In genomic region chr19:49475191-49475932, GRCh38 we compare ENCODE assay signal across 10 cellular contexts. TPM values are rescaled to one million over a fixed set of nuclear protein-coding genes. Genes with fewer than 3 reads are reported as not detected.
A peak's percentile ranks its signal among the peaks of the same experiment; 100 is the strongest.
DNase-seq lines count a peak whose midpoint lies in the region; ATAC-seq and TF ChIP-seq lines count a peak whose summit lies in the region.
"Had no signal": no experiment of that assay in that cellular context is flagged by ENCODE, and none has a peak within 500 bp of the region (broad histone marks: within the 10 kb centered on the region; RNA-seq: fewer than 3 reads in every experiment).

No MANE protein-coding gene starts in this region.

- TF ChIP-seq CTCF in transverse colon (IDR thresholded peaks at IDR 0.05) (no peak), BE2C (IDR thresholded peaks at IDR 0.05; ENCODE audit: low read depth, low read length) (no peak)

- peak overlapping the region; percentile 95 for H3K27ac Mint-ChIP-seq in activated naive CD4-positive, alpha-beta T cell treated with anti-CD3 and anti-CD28 coated beads for 36 hours
- H3K27ac Mint-ChIP-seq in activated CD8-positive, alpha-beta T cell treated with anti-CD3 and anti-CD28 coated beads, Interleukin-2, amount 10 ng/mL, durations not matched to agents 7 days and 5 days: peak overlapping the region; percentile 94

- no peak overlapping the region for H2BK15ac ChIP-seq in mesenchymal stem cell (ENCODE audit: low read depth, poor library complexity, severe bottlenecking)

- no peak overlapping the region for H3K23ac ChIP-seq in mesenchymal stem cell (ENCODE audit: low read length in 2 of 2)

- intact Hi-C loops in activated naive CD4-positive, alpha-beta T cell treated with anti-CD3 and anti-CD28 coated beads for 36 hours (cut with micrococcal nuclease): loop anchor here (2.0 kb wide), 1 partner anchor 141 kb away; the partner anchor contains the start of gene CD37
- intact Hi-C loops in transverse colon (cut with DNase I; ENCODE audit: low total_unique reads): loop anchor here (10.0 kb wide), 1 partner anchor 209 kb away; the partner anchor contains the start of gene ADM5

- H3K4me3 ChIP-seq in mesenchymal stem cell (ENCODE audit: insufficient read depth in 1 of 2, low read depth in 1 of 2, low read length in 2 of 2) (peak overlapping the region in 1 of 2 experiments; percentile 84), transverse colon (peak overlapping the region in 1 of 4 donors; percentile 81), BE2C (ENCODE audit: low read depth, low read length) (no peak overlapping the region)

- H3K4me3 Mint-ChIP-seq in activated naive CD4-positive, alpha-beta T cell treated with anti-CD3 and anti-CD28 coated beads for 36 hours: peak overlapping the region; percentile 88
- H3K4me3 Mint-ChIP-seq in activated CD8-positive, alpha-beta T cell treated with anti-CD3 and anti-CD28 coated beads, Interleukin-2, amount 10 ng/mL, durations not matched to agents 7 days and 5 days: peak overlapping the region; percentile 94

- no peak overlapping the region for H2BK12ac ChIP-seq in mesenchymal stem cell (ENCODE audit: low read length in 2 of 2)

- H3K4me2 ChIP-seq in mesenchymal stem cell (ENCODE audit: low read length, poor library complexity, severe bottlenecking): no peak overlapping the region

- H3K79me1 ChIP-seq in mesenchymal stem cell (replicated peaks; ENCODE audit: low read length, poor library complexity, severe bottlenecking): no peaks in the 10 kb centered on the region

- H3K9me3 ChIP-seq in mesenchymal stem cell (ENCODE audit: control insufficient read depth, low read length) (no peaks in the 10 kb centered on the region), transverse colon (no peaks in the 10 kb centered on the region), BE2C (no peaks in the 10 kb centered on the region)
- H3K9me3 ChIP-seq: lower lobe of right lung had no signal

- H2BK5ac ChIP-seq in mesenchymal stem cell (ENCODE audit: low read depth, low read length, poor library complexity, severe bottlenecking): no peak overlapping the region

- H4K8ac ChIP-seq in mesenchymal stem cell (ENCODE audit: low read length): no peak overlapping the region

- ATAC-seq in activated CD8-positive, alpha-beta T cell treated with anti-CD3 and anti-CD28 coated beads, Interleukin-2, amount 10 ng/mL, durations not matched to agents 7 days and 5 days: peak; percentile 5

- no peak for TF ChIP-seq POLR2A in transverse colon (IDR thresholded peaks at IDR 0.05)

- TF ChIP-seq EP300 in transverse colon (IDR thresholded peaks at IDR 0.05; ENCODE audit: low read depth): no peak

- H3K36me3 Mint-ChIP-seq in activated naive CD4-positive, alpha-beta T cell treated with anti-CD3 and anti-CD28 coated beads for 36 hours (ENCODE audit: low read depth): peaks cover 9% of the 10 kb centered on the region
- peaks cover 45% of the 10 kb centered on the region for H3K36me3 Mint-ChIP-seq in activated CD8-positive, alpha-beta T cell treated with anti-CD3 and anti-CD28 coated beads, Interleukin-2, amount 10 ng/mL, durations not matched to agents 7 days and 5 days (ENCODE audit: low read depth)

- no peak overlapping the region for H2AFZ ChIP-seq in mesenchymal stem cell (ENCODE audit: low read depth, low read length)

- no peaks in the 10 kb centered on the region for H3K9me3 Mint-ChIP-seq in activated naive CD4-positive, alpha-beta T cell treated with anti-CD3 and anti-CD28 coated beads for 36 hours
- no peaks in the 10 kb centered on the region for H3K9me3 Mint-ChIP-seq in activated CD8-positive, alpha-beta T cell treated with anti-CD3 and anti-CD28 coated beads, Interleukin-2, amount 10 ng/mL, durations not matched to agents 7 days and 5 days (ENCODE audit: insufficient read depth)

- POLR2A ChIA-PET in activated CD8-positive, alpha-beta T cell treated with anti-CD3 and anti-CD28 coated beads, Interleukin-2, amount 10 ng/mL, durations not matched to agents 7 days and 5 days (lab: Charles Lee): interaction anchor here (0.6 to 2.1 kb wide), 11 partner anchors 8 to 94 kb away, joined by 3 to 13 read pairs (median 4); partner anchors contain the start of genes ALDH16A1 and RPS11

- H3K27me3 ChIP-seq in mesenchymal stem cell (ENCODE audit: control insufficient read depth in 1 of 2, insufficient read depth in 1 of 2, low read length in 2 of 2) (peaks cover 0 to 7% of the 10 kb centered on the region in 2 experiments), transverse colon (no peaks in the 10 kb centered on the region), BE2C (no peaks in the 10 kb centered on the region)

- CTCF ChIA-PET in activated naive CD4-positive, alpha-beta T cell treated with anti-CD3 and anti-CD28 coated beads for 36 hours (lab: Charles Lee): interaction anchor here (0.6 to 2.7 kb wide), 18 partner anchors 9 to 209 kb away, joined by 3 to 17 read pairs (median 4); partner anchors contain the start of genes KASH5, PIH1D1 and RPL13A
- CTCF ChIA-PET in activated CD8-positive, alpha-beta T cell treated with anti-CD3 and anti-CD28 coated beads, Interleukin-2, amount 10 ng/mL, durations not matched to agents 7 days and 5 days (lab: Charles Lee): interaction anchor here (0.7 to 2.3 kb wide), 22 partner anchors 10 to 355 kb away, joined by 3 to 20 read pairs (median 4); partner anchors contain the start of genes NOSIP, PIH1D1, PPFIA3 and RPL13A

- H3K27me3 Mint-ChIP-seq in activated naive CD4-positive, alpha-beta T cell treated with anti-CD3 and anti-CD28 coated beads for 36 hours (ENCODE audit: low read depth): no peaks in the 10 kb centered on the region
- H3K27me3 Mint-ChIP-seq in activated CD8-positive, alpha-beta T cell treated with anti-CD3 and anti-CD28 coated beads, Interleukin-2, amount 10 ng/mL, durations not matched to agents 7 days and 5 days (ENCODE audit: low read depth): no peaks in the 10 kb centered on the region

- H4K91ac ChIP-seq in mesenchymal stem cell (ENCODE audit: low read length): no peak overlapping the region

- DNase-seq in activated naive CD4-positive, alpha-beta T cell treated with anti-CD3 and anti-CD28 coated beads for 36 hours: peak; percentile 52
- no peak for DNase-seq in activated naive CD4-positive, alpha-beta T cell (lab: John Stamatoyannopoulos, UW)
- peak; percentile 44 for DNase-seq in activated CD8-positive, alpha-beta T cell treated with anti-CD3 and anti-CD28 coated beads, Interleukin-2, amount 10 ng/mL, durations not matched to agents 7 days and 5 days
- no peak for DNase-seq in mesenchymal stem cell
- DNase-seq in transverse colon: no peak
- DNase-seq in SHP77 (lab: John Stamatoyannopoulos, UW): no peak
- DNase-seq in NCI-H345 treated with DMSO at 0.1 percent for 48 hours (lab: John Stamatoyannopoulos, UW; ENCODE audit: unreplicated experiment): no peak
- DNase-seq in BE2C: no peak
- DNase-seq: lower lobe of right lung had no signal

- WGBS in mesenchymal stem cell: 79% methylated on average over 13 of the region's 16 CpGs
- WGBS in transverse colon (ENCODE audit: low coverage in 1 of 2), 2 donors: 23 to 64% methylated on average over 5 to 16 of the region's 16 CpGs

- in situ Hi-C loops in transverse colon (cut with MboI; ENCODE audit: low pct_ligation_motif_present in 1 of 4, low pct_unique_long_range_greater_than_20kb in 1 of 4, low sequenced_read_pairs in 3 of 4): loop anchor here in 1 of 4 donors (25.0 kb wide), 1 partner anchor 387 kb away; the partner anchor contains the start of genes PNKP and PTOV1

- peaks cover 14% of the 10 kb centered on the region for H3K4me1 ChIP-seq in mesenchymal stem cell (ENCODE audit: control insufficient read depth, insufficient read depth, low read depth, low read length)
- peaks cover 5 to 24% (median 12%) of the 10 kb centered on the region in 4 donors for H3K4me1 ChIP-seq in transverse colon
- no peaks in the 10 kb centered on the region for H3K4me1 ChIP-seq in BE2C

- H3K14ac ChIP-seq in mesenchymal stem cell (ENCODE audit: low read length in 2 of 2): no peak overlapping the region

- peaks cover 0 to 1% of the 10 kb centered on the region in 2 experiments for H3K36me3 ChIP-seq in mesenchymal stem cell (ENCODE audit: control insufficient read depth in 1 of 2, insufficient read depth in 2 of 2, low read depth in 1 of 2, low read length in 2 of 2)
- H3K36me3 ChIP-seq in transverse colon: no peaks in the 10 kb centered on the region
- no peaks in the 10 kb centered on the region for H3K36me3 ChIP-seq in BE2C
- H3K36me3 ChIP-seq: lower lobe of right lung had no signal

- H3K18ac ChIP-seq in mesenchymal stem cell (ENCODE audit: low read depth in 1 of 2, low read length in 2 of 2): peak overlapping the region in 1 of 2 experiments; percentile 11

- H3K9ac ChIP-seq in mesenchymal stem cell (ENCODE audit: low read length): peak overlapping the region; percentile 89

- H3K27ac ChIP-seq in mesenchymal stem cell (ENCODE audit: low read length, poor library complexity, severe bottlenecking) (no peak overlapping the region), transverse colon (peak overlapping the region; percentile 39 to 89 (median 84))
- H3K27ac ChIP-seq: C4-2B had no signal

- H3K4ac ChIP-seq in mesenchymal stem cell (ENCODE audit: low read depth in 1 of 2, low read length in 2 of 2): no peak overlapping the region

- no peak overlapping the region for H2AK5ac ChIP-seq in mesenchymal stem cell (ENCODE audit: low read length, severe bottlenecking)

- H2BK120ac ChIP-seq in mesenchymal stem cell (ENCODE audit: low read depth, low read length): no peak overlapping the region

- H3K4me1 Mint-ChIP-seq in activated naive CD4-positive, alpha-beta T cell treated with anti-CD3 and anti-CD28 coated beads for 36 hours (ENCODE audit: low read depth): peaks cover 59% of the 10 kb centered on the region
- H3K4me1 Mint-ChIP-seq in activated CD8-positive, alpha-beta T cell treated with anti-CD3 and anti-CD28 coated beads, Interleukin-2, amount 10 ng/mL, durations not matched to agents 7 days and 5 days (ENCODE audit: low read depth): peaks cover 53% of the 10 kb centered on the region

RNA-seq across cellular contexts. Expression of gene FLT3LG, which starts 1.3 kb away (rescaled TPM):
- 10 to 100 TPM; 23.9 to 28.4 TPM for total RNA-seq in activated naive CD4-positive, alpha-beta T cell treated with anti-CD3 and anti-CD28 coated beads for 36 hours
- total RNA-seq in activated CD8-positive, alpha-beta T cell treated with anti-CD3 and anti-CD28 coated beads, Interleukin-2, amount 10 ng/mL, durations not matched to agents 7 days and 5 days: 100 to 1,000 TPM; 280 to 297 TPM
- 11.9 TPM for polyA plus RNA-seq in mesenchymal stem cell (2013, experiment 1 of 2)
- 12.5 TPM for polyA plus RNA-seq in mesenchymal stem cell (2013, experiment 2 of 2)
- 1 to 10 TPM in 2 of 4 donors, under 1 TPM in 1, not detected in 1; 1.00 to 4.0 (median 3.2) TPM for total RNA-seq in transverse colon
- polyA plus RNA-seq in BE2C (2012; ENCODE audit: insufficient read depth, insufficient read length, low read depth): 1.7 TPM

RNA-seq across cellular contexts. Expression of gene RPL13A, which starts 12.0 kb away (rescaled TPM):
- 1,000 to 10,000 TPM; 4,441 to 4,607 TPM for total RNA-seq in activated naive CD4-positive, alpha-beta T cell treated with anti-CD3 and anti-CD28 coated beads for 36 hours
- 1,000 to 10,000 TPM; 1,992 to 2,019 TPM for total RNA-seq in activated CD8-positive, alpha-beta T cell treated with anti-CD3 and anti-CD28 coated beads, Interleukin-2, amount 10 ng/mL, durations not matched to agents 7 days and 5 days
- 4,918 TPM for polyA plus RNA-seq in mesenchymal stem cell (2013, experiment 1 of 2)
- polyA plus RNA-seq in mesenchymal stem cell (2013, experiment 2 of 2): 4,876 TPM
- 1,000 to 10,000 TPM; 1,219 to 2,956 (median 2,884) TPM for total RNA-seq in transverse colon
- 1,267 TPM for polyA plus RNA-seq in BE2C (2012; ENCODE audit: insufficient read depth, insufficient read length, low read depth)

RNA-seq across cellular contexts. Expression of gene RPS11, which starts 20.9 kb away (rescaled TPM):
- total RNA-seq in activated naive CD4-positive, alpha-beta T cell treated with anti-CD3 and anti-CD28 coated beads for 36 hours: 1,000 to 10,000 TPM; 3,906 to 3,945 TPM
- 1,000 to 10,000 TPM; 2,117 to 2,361 TPM for total RNA-seq in activated CD8-positive, alpha-beta T cell treated with anti-CD3 and anti-CD28 coated beads, Interleukin-2, amount 10 ng/mL, durations not matched to agents 7 days and 5 days
- 3,021 TPM for polyA plus RNA-seq in mesenchymal stem cell (2013, experiment 1 of 2)
- 2,952 TPM for polyA plus RNA-seq in mesenchymal stem cell (2013, experiment 2 of 2)
- total RNA-seq in transverse colon: 1,000 to 10,000 TPM; 1,601 to 4,774 (median 2,823) TPM
- polyA plus RNA-seq in BE2C (2012; ENCODE audit: insufficient read depth, insufficient read length, low read depth): 2,730 TPM

RNA-seq across cellular contexts. Expression of gene ALDH16A1, which starts 22.3 kb away (rescaled TPM):
- 10 to 100 TPM; 43.4 to 46.8 TPM for total RNA-seq in activated naive CD4-positive, alpha-beta T cell treated with anti-CD3 and anti-CD28 coated beads for 36 hours
- total RNA-seq in activated CD8-positive, alpha-beta T cell treated with anti-CD3 and anti-CD28 coated beads, Interleukin-2, amount 10 ng/mL, durations not matched to agents 7 days and 5 days: 10 to 100 TPM; 36.6 to 37.5 TPM
- polyA plus RNA-seq in mesenchymal stem cell (2013, experiment 1 of 2): 7.6 TPM
- polyA plus RNA-seq in mesenchymal stem cell (2013, experiment 2 of 2): 6.8 TPM
- total RNA-seq in transverse colon: 100 to 1,000 TPM in 1 of 4 donors, 10 to 100 TPM in 3; 24.3 to 465 (median 43.1) TPM
- polyA plus RNA-seq in BE2C (2012; ENCODE audit: insufficient read depth, insufficient read length, low read depth): 20.3 TPM

RNA-seq across cellular contexts. Expression of gene PIH1D1, which starts 23.7 kb away (rescaled TPM):
- total RNA-seq in activated naive CD4-positive, alpha-beta T cell treated with anti-CD3 and anti-CD28 coated beads for 36 hours: 10 to 100 TPM; 80.7 to 84.4 TPM
- 100 to 1,000 TPM; 128 to 129 TPM for total RNA-seq in activated CD8-positive, alpha-beta T cell treated with anti-CD3 and anti-CD28 coated beads, Interleukin-2, amount 10 ng/mL, durations not matched to agents 7 days and 5 days
- polyA plus RNA-seq in mesenchymal stem cell (2013, experiment 1 of 2): 54.8 TPM
- polyA plus RNA-seq in mesenchymal stem cell (2013, experiment 2 of 2): 53.7 TPM
- 100 to 1,000 TPM in 1 of 4 donors, 10 to 100 TPM in 3; 52.7 to 105 (median 90.4) TPM for total RNA-seq in transverse colon
- 99.9 TPM for polyA plus RNA-seq in BE2C (2012; ENCODE audit: insufficient read depth, insufficient read length, low read depth)

Comparison
In these comparisons a context has a peak if more than half of its experiments do, and no peak if none do; other contexts are left out.
1. DNase-seq: peak in activated naive CD4-positive, alpha-beta T cell treated with anti-CD3 and anti-CD28 coated beads for 36 hours (single experiment) and activated CD8-positive, alpha-beta T cell treated with anti-CD3 and anti-CD28 coated beads, Interleukin-2, amount 10 ng/mL, durations not matched to agents 7 days and 5 days (single experiment); none in activated naive CD4-positive, alpha-beta T cell (0 of 4), mesenchymal stem cell (single experiment), transverse colon (single experiment), SHP77 (0 of 2), NCI-H345 treated with DMSO at 0.1 percent for 48 hours (single experiment) and BE2C (single experiment).
2. RNA of gene FLT3LG, which starts 1.3 kb away (total RNA-seq): 280 to 297 TPM in activated CD8-positive, alpha-beta T cell treated with anti-CD3 and anti-CD28 coated beads, Interleukin-2, amount 10 ng/mL, durations not matched to agents 7 days and 5 days; 23.9 to 28.4 TPM in activated naive CD4-positive, alpha-beta T cell treated with anti-CD3 and anti-CD28 coated beads for 36 hours and 1.00 to 4.0 TPM in transverse colon; every median in the first group is over 4 times any median in the second.